In the genomic region with DNA sequence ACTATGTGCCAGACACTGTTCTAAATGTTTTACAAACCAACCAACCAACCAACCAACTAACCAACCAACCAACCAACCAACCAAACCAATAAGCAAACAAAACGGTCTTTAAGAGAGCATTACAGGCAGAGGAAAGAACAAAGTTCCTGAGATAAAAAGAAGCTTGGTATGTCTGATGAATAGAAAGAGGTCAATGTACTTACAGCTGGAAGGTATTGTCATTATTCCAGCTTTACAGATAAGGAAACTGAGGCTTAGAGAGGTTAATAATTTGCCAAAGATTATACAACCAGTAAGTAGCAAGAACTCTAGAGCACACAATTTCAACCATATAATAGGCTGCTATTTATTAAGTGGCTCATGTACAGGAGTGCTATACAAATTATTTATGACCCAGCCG, we compare ENCODE assay signal across 35 cellular contexts. TPM values are rescaled to one million over a fixed set of nuclear protein-coding genes. Genes with fewer than 3 reads are reported as not detected.
"Had no signal": no experiment of that assay in that cellular context is flagged by ENCODE, and none has a peak within 500 bp of the region (broad histone marks: within the 10 kb centered on the region; RNA-seq: fewer than 3 reads in every experiment).

No MANE protein-coding gene starts in this region.

- H3K27ac ChIP-seq: neutrophil, pancreas, prostate gland, skin epidermis, stomach, thoracic aorta, thyroid gland, tibial nerve, upper lobe of left lung, vagina had no signal

- H3K9me3 ChIP-seq: neutrophil, pancreas, prostate gland, stomach, thoracic aorta, thyroid gland, upper lobe of left lung, vagina had no signal

- DNase-seq: naive B cell; naive thymus-derived CD8-positive, alpha-beta T cell; nephron progenitor cell; nucleus accumbens; pancreas; retina; right cardiac atrium; stimulated activated CD4-positive, alpha-beta T cell treated with anti-CD3 and anti-CD28 coated beads, Interleukin-15, amount 100 ng/mL, for 24 hours; stimulated activated CD4-positive, alpha-beta T cell treated with anti-CD3 and anti-CD28 coated beads, Interleukin-2, amount 100 ng/mL, for 24 hours; stimulated activated CD4-positive, alpha-beta T cell treated with anti-CD3 and anti-CD28 coated beads, Interleukin-2, amount 100 ng/mL, for 48 hours; stimulated activated CD4-positive, alpha-beta T cell treated with anti-CD3 and anti-CD28 coated beads, Interleukin-4, amount 100 ng/mL, for 24 hours; stimulated activated naive B cell treated with anti-CD40 and anti-IgM and Interleukin-4, amounts not matched to agents 10 μg/mL and 1 μg/mL and 100 μg/mL, for 72 hours; stimulated activated naive CD4-positive, alpha-beta T cell treated with Interleukin-2 at 50 U/mL for 16 hours; stomach; thyroid gland; trophoblast cell; upper lobe of left lung had no signal

- H3K36me3 ChIP-seq: neutrophil, pancreas, prostate gland, stomach, thoracic aorta, thyroid gland, tibial nerve, upper lobe of left lung, vagina had no signal

- FAIRE-seq: pancreas, urothelium cell line had no signal

- H3K27me3 ChIP-seq: neutrophil, pancreas, stomach, thyroid gland, tibial nerve, upper lobe of left lung, vagina had no signal

- H3K4me1 ChIP-seq: pancreas, prostate gland, thyroid gland, tibial nerve, vagina had no signal

- ATAC-seq: naive thymus-derived CD8-positive, alpha-beta T cell; natural killer cell treated with Interleukin-12 subunit alpha and Interleukin-12 subunit beta and Interleukin-15 and Interleukin-18, amount 100 ng/mL, for 72 hours; pancreas; right cardiac atrium; sciatic nerve; stimulated activated effector memory CD8-positive, alpha-beta T cell treated with anti-CD3 and anti-CD28 coated beads, Interleukin-12 subunit alpha, Interleukin-12 subunit beta, amount 100 ng/mL, for 72 hours; stimulated activated naive B cell treated with anti-CD40 and anti-IgM and Interleukin-4, amounts not matched to agents 10 μg/mL and 1 μg/mL and 100 μg/mL, for 72 hours had no signal

- H3K4me3 ChIP-seq: pancreas, prostate gland, skin epidermis, stomach, thoracic aorta, thyroid gland, tibial nerve, upper lobe of left lung, vagina had no signal

RNA-seq across cellular contexts. Expression of gene C9orf57, which starts 29.7 kb away (rescaled TPM):
- total RNA-seq: naive thymus-derived CD8-positive, alpha-beta T cell; natural killer cell treated with Interleukin-12 subunit alpha and Interleukin-12 subunit beta and Interleukin-15 and Interleukin-18, amount 100 ng/mL, for 72 hours; neural crest cell; omental fat pad; osteocyte; pancreas; posterior vena cava; prostate gland; pulmonary artery endothelial cell; right cardiac atrium; sciatic nerve; stomach; subcutaneous adipose tissue; temporal lobe; thoracic aorta; thyroid gland; tibial nerve; upper lobe of left lung; ureter; vagina had no signal
- polyA plus RNA-seq: naive thymus-derived CD8-positive, alpha-beta T cell; pancreas; right cardiac atrium; stomach had no signal
